1 cellular context compared by ENCODE assay signal in genomic region chr13:27203186-27203585, GRCh38.
TF ChIP-seq lines count a peak whose summit lies in the region.

No MANE protein-coding gene starts in this region.

TF ChIP-seq in WTC11, 78 proteins besides CTCF, POLR2A, EP300 and RAD21 (continued from another document):
- TF ChIP-seq ETV6 (CRISPR knock-in tag; IDR thresholded peaks at IDR 0.05) (no peak), KAT7 (CRISPR knock-in tag; IDR thresholded peaks at IDR 0.05; ENCODE audit: borderline replicate concordance) (no peak), JAZF1 (CRISPR knock-in tag; IDR thresholded peaks at IDR 0.05) (no peak), NR3C1 (CRISPR knock-in tag; conservative IDR thresholded peaks at IDR 0.05; ENCODE audit: low read depth) (no peak), SMAD4 (CRISPR knock-in tag; IDR thresholded peaks at IDR 0.05) (no peak), SP1 (CRISPR knock-in tag; conservative IDR thresholded peaks at IDR 0.05) (no peak), GRHL2 (CRISPR knock-in tag; IDR thresholded peaks at IDR 0.05; ENCODE audit: insufficient replicate concordance, severe bottlenecking) (no peak)
- TF ChIP-seq, protein P1, sequence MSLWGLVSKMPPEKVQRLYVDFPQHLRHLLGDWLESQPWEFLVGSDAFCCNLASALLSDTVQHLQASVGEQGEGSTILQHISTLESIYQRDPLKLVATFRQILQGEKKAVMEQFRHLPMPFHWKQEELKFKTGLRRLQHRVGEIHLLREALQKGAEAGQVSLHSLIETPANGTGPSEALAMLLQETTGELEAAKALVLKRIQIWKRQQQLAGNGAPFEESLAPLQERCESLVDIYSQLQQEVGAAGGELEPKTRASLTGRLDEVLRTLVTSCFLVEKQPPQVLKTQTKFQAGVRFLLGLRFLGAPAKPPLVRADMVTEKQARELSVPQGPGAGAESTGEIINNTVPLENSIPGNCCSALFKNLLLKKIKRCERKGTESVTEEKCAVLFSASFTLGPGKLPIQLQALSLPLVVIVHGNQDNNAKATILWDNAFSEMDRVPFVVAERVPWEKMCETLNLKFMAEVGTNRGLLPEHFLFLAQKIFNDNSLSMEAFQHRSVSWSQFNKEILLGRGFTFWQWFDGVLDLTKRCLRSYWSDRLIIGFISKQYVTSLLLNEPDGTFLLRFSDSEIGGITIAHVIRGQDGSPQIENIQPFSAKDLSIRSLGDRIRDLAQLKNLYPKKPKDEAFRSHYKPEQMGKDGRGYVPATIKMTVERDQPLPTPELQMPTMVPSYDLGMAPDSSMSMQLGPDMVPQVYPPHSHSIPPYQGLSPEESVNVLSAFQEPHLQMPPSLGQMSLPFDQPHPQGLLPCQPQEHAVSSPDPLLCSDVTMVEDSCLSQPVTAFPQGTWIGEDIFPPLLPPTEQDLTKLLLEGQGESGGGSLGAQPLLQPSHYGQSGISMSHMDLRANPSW (CRISPR knock-in tag; conservative IDR thresholded peaks at IDR 0.05; ENCODE audit: low read depth), result no peak
- TF ChIP-seq, protein P2, sequence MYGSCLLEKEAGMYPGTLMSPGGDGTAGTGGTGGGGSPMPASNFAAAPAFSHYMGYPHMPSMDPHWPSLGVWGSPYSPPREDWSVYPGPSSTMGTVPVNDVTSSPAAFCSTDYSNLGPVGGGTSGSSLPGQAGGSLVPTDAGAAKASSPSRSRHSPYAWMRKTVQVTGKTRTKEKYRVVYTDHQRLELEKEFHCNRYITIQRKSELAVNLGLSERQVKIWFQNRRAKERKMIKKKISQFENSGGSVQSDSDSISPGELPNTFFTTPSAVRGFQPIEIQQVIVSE (CRISPR knock-in tag; IDR thresholded peaks at IDR 0.05; ENCODE audit: borderline replicate concordance), result no peak
TF ChIP-seq in WTC11: peak in this region for 0.
